In genomic region chr11:45771194-45771941, GRCh38 we compare ENCODE assay signal across 8 cellular contexts. TPM values are rescaled to one million over a fixed set of nuclear protein-coding genes. Genes with fewer than 3 reads are reported as not detected.
DNase-seq lines count a peak whose midpoint lies in the region; ATAC-seq and TF ChIP-seq lines count a peak whose summit lies in the region.

No MANE protein-coding gene starts in this region.

- no peaks in the 10 kb centered on the region for H3K9me3 Mint-ChIP-seq in activated T-cell treated with anti-CD3 and anti-CD28 coated beads, Interleukin-2, amount 50 U/mL, for 24 hours
- H3K9me3 Mint-ChIP-seq in naive thymus-derived CD8-positive, alpha-beta T cell: no peaks in the 10 kb centered on the region
- H3K9me3 Mint-ChIP-seq in stimulated activated memory B cell treated with anti-CD40 and anti-IgM and Interleukin-4, amounts not matched to agents 10 μg/mL and 1 μg/mL and 100 μg/mL, for 72 hours: no peaks in the 10 kb centered on the region

- CTCF ChIA-PET in OCI-LY7 (lab: Charles Lee; ENCODE audit: unreplicated experiment): interaction anchor here (0.6 to 1.2 kb wide), 8 partner anchors 9 to 1783 kb away, joined by 3 to 6 read pairs (median 4); partner anchors contain the start of genes CHRM4 and CRY2

- no peaks in the 10 kb centered on the region for H3K79me2 ChIP-seq in OCI-LY7 (ENCODE audit: insufficient read depth, low read depth, low read length)
- no peaks in the 10 kb centered on the region for H3K79me2 ChIP-seq in fibroblast of lung (ENCODE audit: control insufficient read depth, insufficient read depth, low read length)

- peak; percentile 40 for ATAC-seq in GM19324 (IDR thresholded peaks at IDR 0.05; ENCODE audit: low FRiP score, unreplicated experiment)
- ATAC-seq in HG03565 (IDR thresholded peaks at IDR 0.05; ENCODE audit: unreplicated experiment): peak; percentile 17
- ATAC-seq in naive thymus-derived CD8-positive, alpha-beta T cell: peak; percentile 77 to 85
- ATAC-seq in stimulated activated memory B cell treated with anti-CD40 and anti-IgM and Interleukin-4, amounts not matched to agents 10 μg/mL and 1 μg/mL and 100 μg/mL, for 72 hours: peak; percentile 86

- H3K27ac ChIP-seq in OCI-LY7 (ENCODE audit: low read depth, low read length, poor library complexity, severe bottlenecking) (no peak overlapping the region), fibroblast of lung (ENCODE audit: insufficient read depth, low read length) (no peak overlapping the region)

- no TSS peak for BruUV-seq in OCI-LY7 (replicated peaks; lab: Mats Ljungman, UMichigan)

- H3K4me2 ChIP-seq in OCI-LY7 (ENCODE audit: low read length): peak overlapping the region; percentile 89
- peak overlapping the region; percentile 98 for H3K4me2 ChIP-seq in fibroblast of lung (ENCODE audit: extremely low read depth, insufficient read depth, low read length)

- H3K4me1 Mint-ChIP-seq in activated T-cell treated with anti-CD3 and anti-CD28 coated beads, Interleukin-2, amount 50 U/mL, for 24 hours (ENCODE audit: low read depth): peaks cover 20% of the 10 kb centered on the region
- H3K4me1 Mint-ChIP-seq in naive thymus-derived CD8-positive, alpha-beta T cell: peaks cover 11 to 21% (median 16%) of the 10 kb centered on the region in 4 donors
- peaks cover 20% of the 10 kb centered on the region for H3K4me1 Mint-ChIP-seq in stimulated activated memory B cell treated with anti-CD40 and anti-IgM and Interleukin-4, amounts not matched to agents 10 μg/mL and 1 μg/mL and 100 μg/mL, for 72 hours

- peak overlapping the region; percentile 83 for H3K4me3 Mint-ChIP-seq in activated T-cell treated with anti-CD3 and anti-CD28 coated beads, Interleukin-2, amount 50 U/mL, for 24 hours
- peak overlapping the region; percentile 87 to 99 (median 92) for H3K4me3 Mint-ChIP-seq in naive thymus-derived CD8-positive, alpha-beta T cell
- peak overlapping the region; percentile 85 for H3K4me3 Mint-ChIP-seq in stimulated activated memory B cell treated with anti-CD40 and anti-IgM and Interleukin-4, amounts not matched to agents 10 μg/mL and 1 μg/mL and 100 μg/mL, for 72 hours

- intact Hi-C loops in OCI-LY7 (cut with micrococcal nuclease; ENCODE audit: unreplicated experiment): loop anchor here (5.0 kb wide), 2 partner anchors 76 to 399 kb away; partner anchors contain the start of gene CRY2

- no peaks in the 10 kb centered on the region for H3K9me2 ChIP-seq in OCI-LY7 (ENCODE audit: insufficient read depth, low read length)

- peak overlapping the region; percentile 20 for H3K9ac ChIP-seq in fibroblast of lung (ENCODE audit: insufficient read depth, low read length)

- peaks cover 4% of the 10 kb centered on the region for H3K27me3 Mint-ChIP-seq in activated T-cell treated with anti-CD3 and anti-CD28 coated beads, Interleukin-2, amount 50 U/mL, for 24 hours
- peaks cover 0 to 4% (median 0%) of the 10 kb centered on the region in 5 donors for H3K27me3 Mint-ChIP-seq in naive thymus-derived CD8-positive, alpha-beta T cell
- H3K27me3 Mint-ChIP-seq in stimulated activated memory B cell treated with anti-CD40 and anti-IgM and Interleukin-4, amounts not matched to agents 10 μg/mL and 1 μg/mL and 100 μg/mL, for 72 hours: peaks cover 5% of the 10 kb centered on the region

- DNase-seq in CD1c-positive myeloid dendritic cell (ENCODE audit: extremely low spot score) (peak; percentile 80), OCI-LY7 (ENCODE audit: low spot score) (peak; percentile 62), fibroblast of lung (ENCODE audit: low read depth in 2 of 2) (peak; percentile 25 to 56)
- peak; percentile 85 for DNase-seq in activated T-cell treated with anti-CD3 and anti-CD28 coated beads, Interleukin-2, amount 50 U/mL, for 24 hours
- peak; percentile 55 to 81 (median 72) for DNase-seq in naive thymus-derived CD8-positive, alpha-beta T cell

- peak overlapping the region; percentile 85 for H3K27ac Mint-ChIP-seq in activated T-cell treated with anti-CD3 and anti-CD28 coated beads, Interleukin-2, amount 50 U/mL, for 24 hours
- H3K27ac Mint-ChIP-seq in naive thymus-derived CD8-positive, alpha-beta T cell: peak overlapping the region in 9 of 10 donors; percentile 74 to 95 (median 85)
- H3K27ac Mint-ChIP-seq in stimulated activated memory B cell treated with anti-CD40 and anti-IgM and Interleukin-4, amounts not matched to agents 10 μg/mL and 1 μg/mL and 100 μg/mL, for 72 hours: peak overlapping the region; percentile 33

- H3K4me1 ChIP-seq in OCI-LY7 (ENCODE audit: insufficient read depth, low read length, poor library complexity, severe bottlenecking) (peaks cover 21% of the 10 kb centered on the region), fibroblast of lung (ENCODE audit: control insufficient read depth, extremely low read depth, insufficient read depth, low read length) (no peaks in the 10 kb centered on the region)

- H3K4me3 ChIP-seq in OCI-LY7 (ENCODE audit: low read depth, low read length, poor library complexity, severe bottlenecking) (peak overlapping the region; percentile 62), fibroblast of lung (replicated peaks in 1 of 4; ENCODE audit: control extremely low read depth in 1 of 4, insufficient read depth in 1 of 4, low read depth in 3 of 4, low read length in 4 of 4) (peak overlapping the region; percentile 42 to 79 (median 48))

- TF ChIP-seq CTCF in OCI-LY7 (conservative IDR thresholded peaks at IDR 0.05; ENCODE audit: low read length): peak; percentile 81
- peak; percentile 86 to 96 for TF ChIP-seq CTCF in fibroblast of lung (conservative IDR thresholded peaks at IDR 0.05 in 1 of 2, IDR thresholded peaks at IDR 0.05 in 1 of 2; ENCODE audit: low read depth in 1 of 2, low read length in 2 of 2)

- POLR2A ChIA-PET in OCI-LY7 (lab: Charles Lee): interaction anchor here (0.5 to 0.6 kb wide), 3 partner anchors 222 to 391 kb away, joined by 3 read pairs; no protein-coding TSS in a partner anchor
- POLR2A ChIA-PET in naive thymus-derived CD8-positive, alpha-beta T cell (lab: Charles Lee): interaction anchor here (0.6 to 1.8 kb wide), 3 partner anchors 23 to 76 kb away, joined by 3 to 9 read pairs (median 3); partner anchors contain the start of genes CRY2 and SLC35C1

- no peaks in the 10 kb centered on the region for H3K36me3 Mint-ChIP-seq in activated T-cell treated with anti-CD3 and anti-CD28 coated beads, Interleukin-2, amount 50 U/mL, for 24 hours (ENCODE audit: low read depth)
- H3K36me3 Mint-ChIP-seq in naive thymus-derived CD8-positive, alpha-beta T cell: no peaks in the 10 kb centered on the region
- no peaks in the 10 kb centered on the region for H3K36me3 Mint-ChIP-seq in stimulated activated memory B cell treated with anti-CD40 and anti-IgM and Interleukin-4, amounts not matched to agents 10 μg/mL and 1 μg/mL and 100 μg/mL, for 72 hours

- H2AFZ ChIP-seq in OCI-LY7 (ENCODE audit: low read length) (peak overlapping the region; percentile 93), fibroblast of lung (ENCODE audit: low read length) (peak overlapping the region; percentile 95)

- H4K20me1 ChIP-seq in OCI-LY7 (ENCODE audit: insufficient read depth, low read length): no peaks in the 10 kb centered on the region
- no peaks in the 10 kb centered on the region for H4K20me1 ChIP-seq in fibroblast of lung (ENCODE audit: control insufficient read depth, extremely low read depth, insufficient read depth, low read length)

- H3K27me3 ChIP-seq in fibroblast of lung (ENCODE audit: control insufficient read depth, insufficient read depth, low read length): no peaks in the 10 kb centered on the region

- H3K36me3 ChIP-seq in OCI-LY7 (ENCODE audit: insufficient read depth, low read length) (no peaks in the 10 kb centered on the region), fibroblast of lung (ENCODE audit: control insufficient read depth, insufficient read depth, low read length) (no peaks in the 10 kb centered on the region)

- no peaks in the 10 kb centered on the region for H3K9me3 ChIP-seq in OCI-LY7 (ENCODE audit: low read length)
- no peaks in the 10 kb centered on the region for H3K9me3 ChIP-seq in fibroblast of lung (ENCODE audit: control insufficient read depth, insufficient read depth, low read depth, low read length)

RNA-seq across cellular contexts. Expression of gene SLC35C1, which starts 33.6 kb away (rescaled TPM):
- 2.1 and 3.3 TPM in 2 replicates for total RNA-seq in OCI-LY7 (2014; rRNA removed; shearing (Covaris generic))
- 7.9 and 9.2 TPM in 2 replicates for total RNA-seq in OCI-LY7 (2022)
- total RNA-seq in fibroblast of lung: 10.4 and 11.8 TPM in 2 replicates
- polyA plus RNA-seq in fibroblast of lung: 6.7 and 6.9 TPM in 2 replicates
- polyA plus RNA-seq in fibroblast of lung (2012): 23.8 TPM in 2 replicates
- polyA minus RNA-seq in fibroblast of lung (ENCODE audit: low replicate concordance): 24.0 and 26.9 TPM in 2 replicates
- 10 to 100 TPM; 11.8 to 12.3 TPM for total RNA-seq in naive thymus-derived CD8-positive, alpha-beta T cell
- polyA plus RNA-seq in naive thymus-derived CD8-positive, alpha-beta T cell: 10 to 100 TPM in 1 of 3 donors, 1 to 10 TPM in 2; 5.6 to 10.0 (median 8.4) TPM

Comparison
In these comparisons a context has a peak if more than half of its experiments do, and no peak if none do; other contexts are left out.
1. ATAC-seq: peak in every context shown above with its lines; median percentile 86 in stimulated activated memory B cell treated with anti-CD40 and anti-IgM and Interleukin-4, amounts not matched to agents 10 μg/mL and 1 μg/mL and 100 μg/mL, for 72 hours; 81 in naive thymus-derived CD8-positive, alpha-beta T cell; 40 in GM19324; 17 in HG03565.
2. H3K27ac Mint-ChIP-seq: peak in every context shown above with its lines; median percentile 85 in activated T-cell treated with anti-CD3 and anti-CD28 coated beads, Interleukin-2, amount 50 U/mL, for 24 hours; 85 in naive thymus-derived CD8-positive, alpha-beta T cell; 33 in stimulated activated memory B cell treated with anti-CD40 and anti-IgM and Interleukin-4, amounts not matched to agents 10 μg/mL and 1 μg/mL and 100 μg/mL, for 72 hours.